8 cellular contexts compared by ENCODE assay signal in genomic region chr11:62610814-62611704, GRCh38. TPM values are rescaled to one million over a fixed set of nuclear protein-coding genes. Genes with fewer than 3 reads are reported as not detected.
DNase-seq lines count a peak whose midpoint lies in the region; ATAC-seq and TF ChIP-seq lines count a peak whose summit lies in the region.

No MANE protein-coding gene starts in this region.

- peak overlapping the region; percentile 95 for H3K4me3 Mint-ChIP-seq in activated naive CD4-positive, alpha-beta T cell treated with anti-CD3 and anti-CD28 coated beads, Interleukin-2, amount 50 U/mL, for 24 hours

- no peak overlapping the region for H2AFZ ChIP-seq in mesenchymal stem cell (ENCODE audit: low read depth, low read length)

- intact Hi-C loops in body of pancreas (cut with DNase I): no loop called here

- peak overlapping the region; percentile 53 for H4K91ac ChIP-seq in mesenchymal stem cell (ENCODE audit: low read length)

- peak overlapping the region; percentile 52 to 55 for H3K4ac ChIP-seq in mesenchymal stem cell (ENCODE audit: low read depth in 1 of 2, low read length in 2 of 2)

- 74 to 79% methylated on average over 8 to 28 of the region's 28 CpGs for WGBS in body of pancreas, 2 donors
- WGBS in mesenchymal stem cell: 73% methylated on average over 17 of the region's 28 CpGs
- WGBS in urinary bladder: 69% methylated on average over 28 of the region's 28 CpGs

- DNase-seq in activated naive CD4-positive, alpha-beta T cell treated with Interleukin-2 at 50 U/mL for 16 hours: no peak
- DNase-seq in body of pancreas (no peak), mesenchymal stem cell (no peak), KBM-7 (no peak), iPS-NIHi7 (ENCODE audit: extremely low spot score) (no peak), NCI-H774 (lab: John Stamatoyannopoulos, UW) (no peak)

- H2BK12ac ChIP-seq in mesenchymal stem cell (ENCODE audit: low read length in 2 of 2): peak overlapping the region in 1 of 2 experiments; percentile 78

- H3K9me3 ChIP-seq in body of pancreas: no peaks in the 10 kb centered on the region
- H3K9me3 ChIP-seq in mesenchymal stem cell (ENCODE audit: control insufficient read depth, low read length): no peaks in the 10 kb centered on the region

- H3K36me3 Mint-ChIP-seq in activated naive CD4-positive, alpha-beta T cell treated with anti-CD3 and anti-CD28 coated beads, Interleukin-2, amount 50 U/mL, for 24 hours: peaks cover 7% of the 10 kb centered on the region

- H3K9ac ChIP-seq in mesenchymal stem cell (ENCODE audit: low read length): peak overlapping the region; percentile 93

- peak overlapping the region; percentile 16 to 81 for H3K18ac ChIP-seq in mesenchymal stem cell (ENCODE audit: low read depth in 1 of 2, low read length in 2 of 2)

- H3K4me1 ChIP-seq in body of pancreas: peaks cover 22% of the 10 kb centered on the region
- H3K4me1 ChIP-seq in mesenchymal stem cell (ENCODE audit: control insufficient read depth, insufficient read depth, low read depth, low read length): peaks cover 22% of the 10 kb centered on the region
- no peaks in the 10 kb centered on the region for H3K4me1 ChIP-seq in urinary bladder (ENCODE audit: insufficient read depth)

- H3K27me3 ChIP-seq in body of pancreas (no peaks in the 10 kb centered on the region), mesenchymal stem cell (ENCODE audit: control insufficient read depth in 1 of 2, insufficient read depth in 1 of 2, low read length in 2 of 2) (no peaks in the 10 kb centered on the region)

- H2BK15ac ChIP-seq in mesenchymal stem cell (ENCODE audit: low read depth, poor library complexity, severe bottlenecking): no peak overlapping the region

- no peak overlapping the region for H2AK5ac ChIP-seq in mesenchymal stem cell (ENCODE audit: low read length, severe bottlenecking)

- H3K9me3 Mint-ChIP-seq in activated naive CD4-positive, alpha-beta T cell treated with anti-CD3 and anti-CD28 coated beads, Interleukin-2, amount 50 U/mL, for 24 hours: no peaks in the 10 kb centered on the region

- TF ChIP-seq CTCF in body of pancreas (IDR thresholded peaks at IDR 0.05): no peak

- no peak overlapping the region for H3K23ac ChIP-seq in mesenchymal stem cell (ENCODE audit: low read length in 2 of 2)

- in situ Hi-C loops in KBM-7 (cut with MboI; ENCODE audit: low pct_unique_long_range_greater_than_20kb, low sequenced_read_pairs): no loop called here

- no peaks in the 10 kb centered on the region for H3K27me3 Mint-ChIP-seq in activated naive CD4-positive, alpha-beta T cell treated with anti-CD3 and anti-CD28 coated beads, Interleukin-2, amount 50 U/mL, for 24 hours

- H3K36me3 ChIP-seq in body of pancreas (replicated peaks in 1 of 2; ENCODE audit: insufficient read depth in 1 of 2, low read depth in 2 of 2): no peaks in the 10 kb centered on the region
- peaks cover 54 to 57% of the 10 kb centered on the region in 2 experiments for H3K36me3 ChIP-seq in mesenchymal stem cell (ENCODE audit: control insufficient read depth in 1 of 2, insufficient read depth in 2 of 2, low read depth in 1 of 2, low read length in 2 of 2)
- H3K36me3 ChIP-seq in urinary bladder (ENCODE audit: insufficient read depth): no peaks in the 10 kb centered on the region

- H2BK120ac ChIP-seq in mesenchymal stem cell (ENCODE audit: low read depth, low read length): no peak overlapping the region

- H3K4me2 ChIP-seq in mesenchymal stem cell (ENCODE audit: low read length, poor library complexity, severe bottlenecking): peak overlapping the region; percentile 84

- ATAC-seq in body of pancreas: no peak

- peak overlapping the region in 1 of 2 experiments; percentile 71 for H3K14ac ChIP-seq in mesenchymal stem cell (ENCODE audit: low read length in 2 of 2)

- H3K79me1 ChIP-seq in mesenchymal stem cell (replicated peaks; ENCODE audit: low read length, poor library complexity, severe bottlenecking): peaks cover 24% of the 10 kb centered on the region

- no peak overlapping the region for H2BK5ac ChIP-seq in mesenchymal stem cell (ENCODE audit: low read depth, low read length, poor library complexity, severe bottlenecking)

- peaks cover 59% of the 10 kb centered on the region for H3K4me1 Mint-ChIP-seq in activated naive CD4-positive, alpha-beta T cell treated with anti-CD3 and anti-CD28 coated beads, Interleukin-2, amount 50 U/mL, for 24 hours

- peak overlapping the region; percentile 73 for H4K8ac ChIP-seq in mesenchymal stem cell (ENCODE audit: low read length)

- H3K27ac Mint-ChIP-seq in activated naive CD4-positive, alpha-beta T cell treated with anti-CD3 and anti-CD28 coated beads, Interleukin-2, amount 50 U/mL, for 24 hours: peak overlapping the region; percentile 96

- H3K4me3 ChIP-seq in body of pancreas (peak overlapping the region in 1 of 2 donors; percentile 54), mesenchymal stem cell (ENCODE audit: insufficient read depth in 1 of 2, low read depth in 1 of 2, low read length in 2 of 2) (peak overlapping the region; percentile 69 to 85), urinary bladder (ENCODE audit: low read depth, low read length) (peak overlapping the region; percentile 69)

- H3K27ac ChIP-seq in body of pancreas: peak overlapping the region in 3 of 4 donors; percentile 82 to 94 (median 83)
- peak overlapping the region; percentile 60 for H3K27ac ChIP-seq in mesenchymal stem cell (ENCODE audit: low read length, poor library complexity, severe bottlenecking)
- no peak overlapping the region for H3K27ac ChIP-seq in urinary bladder (ENCODE audit: low read depth)

- no peak for TF ChIP-seq POLR2A in body of pancreas (IDR thresholded peaks at IDR 0.05)

RNA-seq across cellular contexts. Expression of gene EML3, which starts 1.5 kb away (rescaled TPM):
- total RNA-seq in body of pancreas (10 to 100 TPM; 31.4 to 69.9 TPM), urinary bladder (12.9 TPM)
- 30.1 TPM for polyA plus RNA-seq in mesenchymal stem cell (2013, experiment 1 of 2)
- polyA plus RNA-seq in mesenchymal stem cell (2013, experiment 2 of 2): 29.3 TPM
- 47.7 TPM for polyA plus RNA-seq in urinary bladder

RNA-seq across cellular contexts. Expression of gene ROM1, which starts 2.0 kb away (rescaled TPM):
- 1 to 10 TPM; 1.8 to 4.0 TPM for total RNA-seq in body of pancreas
- 2.5 TPM for polyA plus RNA-seq in mesenchymal stem cell (2013, experiment 1 of 2)
- 2.3 TPM for polyA plus RNA-seq in mesenchymal stem cell (2013, experiment 2 of 2)
- total RNA-seq in urinary bladder: 1.3 TPM
- 18.9 TPM for polyA plus RNA-seq in urinary bladder

RNA-seq across cellular contexts. Expression of gene MTA2, which starts 9.4 kb away (rescaled TPM):
- total RNA-seq in body of pancreas: 10 to 100 TPM; 26.2 to 29.3 TPM
- 50.7 TPM for polyA plus RNA-seq in mesenchymal stem cell (2013, experiment 1 of 2)
- polyA plus RNA-seq in mesenchymal stem cell (2013, experiment 2 of 2): 50.7 TPM
- 75.2 TPM for total RNA-seq in urinary bladder
- polyA plus RNA-seq in urinary bladder: 52.8 TPM

RNA-seq across cellular contexts. Expression of gene B3GAT3, which starts 10.7 kb away (rescaled TPM):
- total RNA-seq in body of pancreas: 10 to 100 TPM; 17.1 to 63.0 TPM
- polyA plus RNA-seq in mesenchymal stem cell (2013, experiment 1 of 2): 32.5 TPM
- 32.5 TPM for polyA plus RNA-seq in mesenchymal stem cell (2013, experiment 2 of 2)
- 9.7 TPM for total RNA-seq in urinary bladder
- 37.7 TPM for polyA plus RNA-seq in urinary bladder

RNA-seq across cellular contexts. Expression of gene TUT1, which starts 19.7 kb away (rescaled TPM):
- total RNA-seq in body of pancreas (10 to 100 TPM; 10.1 to 11.2 TPM), urinary bladder (5.1 TPM)
- polyA plus RNA-seq in mesenchymal stem cell (2013, experiment 1 of 2): 6.3 TPM
- 6.5 TPM for polyA plus RNA-seq in mesenchymal stem cell (2013, experiment 2 of 2)
- 14.3 TPM for polyA plus RNA-seq in urinary bladder
